10 cellular contexts compared by ENCODE assay signal in the genomic region with DNA sequence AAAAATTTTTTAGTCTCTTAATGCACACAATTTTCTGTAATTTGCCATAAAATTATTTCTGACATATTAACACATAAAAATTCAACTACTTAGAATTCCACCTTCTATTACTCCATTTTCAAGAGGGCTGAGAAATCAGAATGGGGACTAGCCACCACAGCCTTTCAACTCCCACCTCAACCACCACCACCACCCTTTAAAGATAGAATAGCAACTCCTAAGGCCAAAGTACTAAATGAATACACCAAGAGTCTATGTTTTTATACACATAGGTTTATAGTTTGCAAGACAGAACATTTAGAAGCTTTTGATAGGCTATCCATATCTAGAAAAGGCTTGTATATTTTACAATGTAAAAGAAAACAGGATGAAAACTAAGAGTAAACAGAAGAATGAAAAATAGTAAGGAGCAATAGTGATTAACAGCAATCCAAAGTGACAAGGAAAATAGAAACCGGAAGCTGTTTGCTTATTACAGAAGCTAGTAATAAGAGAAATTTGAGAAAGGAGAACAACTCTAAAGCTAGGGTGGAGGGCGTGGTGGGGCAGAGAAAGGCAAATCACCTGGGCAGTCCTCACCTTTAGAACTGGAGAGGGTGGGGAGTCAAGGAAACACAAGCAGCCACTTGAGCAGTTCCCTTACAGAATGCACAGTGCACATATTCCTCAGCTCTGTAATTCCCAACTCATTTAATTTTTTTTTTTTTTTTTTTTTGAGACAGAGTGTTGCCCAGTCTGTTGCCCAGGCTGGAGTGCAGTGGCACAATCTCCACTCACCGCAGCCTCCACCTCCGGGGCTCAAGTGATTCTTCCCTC. TPM values are rescaled to one million over a fixed set of nuclear protein-coding genes. Genes with fewer than 3 reads are reported as not detected.
DNase-seq lines count a peak whose midpoint lies in the region; ATAC-seq, FAIRE-seq and TF ChIP-seq lines count a peak whose summit lies in the region.
"Had no signal": no experiment of that assay in that cellular context is flagged by ENCODE, and none has a peak within 500 bp of the region (broad histone marks: within the 10 kb centered on the region; RNA-seq: fewer than 3 reads in every experiment).

No MANE protein-coding gene starts in this region.

- H3K9ac ChIP-seq in mucosa of rectum (ENCODE audit: low read depth in 1 of 2, low read length in 2 of 2) (no peak overlapping the region), smooth muscle cell (ENCODE audit: low read depth) (no peak overlapping the region)

- no peaks in the 10 kb centered on the region for H3K4me1 ChIP-seq in GM23338 (ENCODE audit: insufficient read depth)
- peaks cover 24% of the 10 kb centered on the region for H3K4me1 ChIP-seq in Panc1 (ENCODE audit: control insufficient read depth, insufficient read depth, low read length)
- H3K4me1 ChIP-seq in mucosa of rectum (ENCODE audit: control insufficient read depth in 2 of 2, insufficient read depth in 2 of 2, low read length in 2 of 2), result peaks cover 14 to 31% of the 10 kb centered on the region in 2 donors
- H3K4me1 ChIP-seq in smooth muscle cell (ENCODE audit: low read depth), result no peaks in the 10 kb centered on the region

- no peak overlapping the region for H3K27ac Mint-ChIP-seq in GM23338
- H3K27ac Mint-ChIP-seq: T-helper 1 cell treated with Interleukin-12 subunit alpha and Interleukin-12 subunit beta and Interleukin-4 antibody, amounts not matched to agents 30 μg/mL and 1 μg/mL, for 36 hours had no signal

- H3K27me3 ChIP-seq in GM23338 (ENCODE audit: insufficient read depth), result no peaks in the 10 kb centered on the region
- H3K27me3 ChIP-seq in Panc1 (ENCODE audit: control insufficient read depth, insufficient read depth, low read length), result no peaks in the 10 kb centered on the region
- no peaks in the 10 kb centered on the region for H3K27me3 ChIP-seq in mucosa of rectum (ENCODE audit: control insufficient read depth in 2 of 2, insufficient read depth in 2 of 2, low read length in 2 of 2)
- no peaks in the 10 kb centered on the region for H3K27me3 ChIP-seq in smooth muscle cell (ENCODE audit: low read depth)

- intact Hi-C loops in Panc1 (cut with micrococcal nuclease; ENCODE audit: unreplicated experiment), result no loop called here

- TF ChIP-seq CTCF in GM23338 (conservative IDR thresholded peaks at IDR 0.05; ENCODE audit: low read depth in 2 of 2), result no peak
- TF ChIP-seq CTCF in Panc1 (IDR thresholded peaks at IDR 0.05), result no peak
- TF ChIP-seq CTCF in smooth muscle cell (IDR thresholded peaks at IDR 0.05; ENCODE audit: borderline replicate concordance, insufficient read depth, poor library complexity, severe bottlenecking), result no peak

- H3K4me3 ChIP-seq in GM23338, result no peak overlapping the region
- H3K4me3 ChIP-seq in Panc1 (ENCODE audit: low read depth in 2 of 2, low read length in 2 of 2), result no peak overlapping the region
- peak overlapping the region; percentile 8 to 13 for H3K4me3 ChIP-seq in mucosa of rectum (ENCODE audit: low read length in 2 of 2)
- no peak overlapping the region for H3K4me3 ChIP-seq in smooth muscle cell

- no peak for TF ChIP-seq POLR2A in GM12891 (IDR thresholded peaks at IDR 0.05; ENCODE audit: low read depth, low read length)

- FAIRE-seq in GM12891 (lab: Jason Lieb, UNC), result peak; percentile 72

- CTCF ChIA-PET in Panc1 (lab: Charles Lee), result interaction anchor here (0.7 kb wide), 2 partner anchors 58 to 508 kb away, joined by 7 to 8 read pairs; no protein-coding TSS in a partner anchor

- H4K20me1 ChIP-seq in GM23338 (replicated peaks; ENCODE audit: insufficient read depth) (peaks cover 7% of the 10 kb centered on the region; the same call in 1 of the 2 replicates), smooth muscle cell (ENCODE audit: low read depth) (peaks cover 86% of the 10 kb centered on the region)

- no peak for ATAC-seq in GM23338
- peak; percentile 44; the same call in 1 of the 2 replicates for ATAC-seq in Panc1

- H3K36me3 Mint-ChIP-seq in GM23338 (ENCODE audit: low read depth), result no peaks in the 10 kb centered on the region

- no peak overlapping the region for H3K4me3 Mint-ChIP-seq in GM23338
- H3K4me3 Mint-ChIP-seq: T-helper 1 cell treated with Interleukin-12 subunit alpha and Interleukin-12 subunit beta and Interleukin-4 antibody, amounts not matched to agents 30 μg/mL and 1 μg/mL, for 36 hours had no signal

- WGBS in smooth muscle cell (ENCODE audit: low lambda C conversion rate), result 91% methylated on average over 4 of the region's 4 CpGs

- H2AFZ ChIP-seq in GM23338, result no peak overlapping the region
- H2AFZ ChIP-seq in smooth muscle cell (ENCODE audit: low read depth), result no peak overlapping the region

- H3F3A ChIP-seq in GM23338 (replicated peaks; ENCODE audit: low read depth) (no peaks in the 10 kb centered on the region), smooth muscle cell (ENCODE audit: low read depth) (no peaks in the 10 kb centered on the region)

- no peaks in the 10 kb centered on the region; the same call in 2 of the 3 replicates for H3K4me1 Mint-ChIP-seq in GM23338

- no peaks in the 10 kb centered on the region for H3K36me3 ChIP-seq in GM23338 (ENCODE audit: insufficient read depth)
- no peaks in the 10 kb centered on the region for H3K36me3 ChIP-seq in Panc1 (ENCODE audit: control insufficient read depth, insufficient read depth, low read length)
- no peaks in the 10 kb centered on the region for H3K36me3 ChIP-seq in mucosa of rectum (ENCODE audit: control insufficient read depth in 2 of 2, insufficient read depth in 2 of 2, low read length in 2 of 2)
- no peaks in the 10 kb centered on the region for H3K36me3 ChIP-seq in smooth muscle cell (ENCODE audit: low read depth)

- H3K27me3 Mint-ChIP-seq in GM23338 (ENCODE audit: insufficient read depth, low read depth, poor library complexity), result no peaks in the 10 kb centered on the region

- H3K4me2 ChIP-seq in GM23338 (no peak overlapping the region), smooth muscle cell (no peak overlapping the region)

- H3K79me2 ChIP-seq in GM23338 (replicated peaks; ENCODE audit: insufficient read depth) (peaks cover 92% of the 10 kb centered on the region), smooth muscle cell (ENCODE audit: low read depth) (peaks cover 92% of the 10 kb centered on the region)

- H3K9me3 Mint-ChIP-seq in GM23338, result no peaks in the 10 kb centered on the region
- H3K9me3 Mint-ChIP-seq: T-helper 1 cell treated with Interleukin-12 subunit alpha and Interleukin-12 subunit beta and Interleukin-4 antibody, amounts not matched to agents 30 μg/mL and 1 μg/mL, for 36 hours had no signal

- H3K9me3 ChIP-seq in Panc1 (ENCODE audit: control insufficient read depth, insufficient read depth, low read depth, low read length) (no peaks in the 10 kb centered on the region), mucosa of rectum (ENCODE audit: control insufficient read depth in 2 of 2, low read length in 2 of 2) (no peaks in the 10 kb centered on the region), smooth muscle cell (replicated peaks; ENCODE audit: low read depth) (no peaks in the 10 kb centered on the region)

- no TSS peak for BruUV-seq in Panc1 (replicated peaks; lab: Mats Ljungman, UMichigan)

- POLR2A ChIA-PET in Panc1 (lab: Charles Lee), result interaction anchor here (0.6 to 0.7 kb wide), 2 partner anchors 24 to 875 kb away, joined by 3 read pairs; no protein-coding TSS in a partner anchor

- no peaks in the 10 kb centered on the region for H3K9me2 ChIP-seq in GM23338 (ENCODE audit: insufficient read depth)

- 0 out of 2 replicates have a peak overlapping the region, but pooled peaks have one; percentile 22 for H3K27ac ChIP-seq in GM23338 (ENCODE audit: low read depth)
- 0 out of 2 replicates have a peak overlapping the region, but pooled peaks have one; percentile 13 for H3K27ac ChIP-seq in Panc1 (ENCODE audit: low read length)
- peak overlapping the region; percentile 13 to 43 for H3K27ac ChIP-seq in mucosa of rectum (ENCODE audit: low read depth in 2 of 2, low read length in 2 of 2)
- no peak overlapping the region for H3K27ac ChIP-seq in smooth muscle cell (ENCODE audit: low read depth)

- DNase-seq in GM12891 (ENCODE audit: insufficient read length, low spot score) (no peak), GM23338 (ENCODE audit: low spot score) (no peak), Panc1 (ENCODE audit: low read depth, low spot score) (no peak), retina (no peak), RKO (ENCODE audit: low spot score) (no peak), NCI-H2081 treated with DMSO at 0.1 percent for 48 hours (lab: John Stamatoyannopoulos, UW) (no peak), smooth muscle cell (lab: John Stamatoyannopoulos, UW; ENCODE audit: unreplicated experiment) (no peak)
- DNase-seq: islet precursor cell had no signal

- in situ Hi-C loops in Panc1 (cut with HindIII; ENCODE audit: low pct_unique_long_range_greater_than_20kb, low sequenced_read_pairs), result no loop called here

TF ChIP-seq in GM12891, 5 proteins besides CTCF, POLR2A, EP300 and RAD21:
- TF ChIP-seq SPI1 (IDR thresholded peaks at IDR 0.05; ENCODE audit: low read depth, low read length) (no peak), PAX5 (IDR thresholded peaks at IDR 0.05; ENCODE audit: insufficient read depth, low read length, severe bottlenecking) (no peak), POU2F2 (IDR thresholded peaks at IDR 0.05; ENCODE audit: low read depth, low read length) (no peak), POLR2AphosphoS5 (IDR thresholded peaks at IDR 0.05; ENCODE audit: low read depth, low read length) (no peak), TAF1 (IDR thresholded peaks at IDR 0.05; ENCODE audit: low read depth, low read length) (no peak)
TF ChIP-seq in GM12891: peak in this region for 0.

TF ChIP-seq in GM23338, 12 proteins besides CTCF, POLR2A, EP300 and RAD21 (continues in another document):
- TF ChIP-seq, protein P1, sequence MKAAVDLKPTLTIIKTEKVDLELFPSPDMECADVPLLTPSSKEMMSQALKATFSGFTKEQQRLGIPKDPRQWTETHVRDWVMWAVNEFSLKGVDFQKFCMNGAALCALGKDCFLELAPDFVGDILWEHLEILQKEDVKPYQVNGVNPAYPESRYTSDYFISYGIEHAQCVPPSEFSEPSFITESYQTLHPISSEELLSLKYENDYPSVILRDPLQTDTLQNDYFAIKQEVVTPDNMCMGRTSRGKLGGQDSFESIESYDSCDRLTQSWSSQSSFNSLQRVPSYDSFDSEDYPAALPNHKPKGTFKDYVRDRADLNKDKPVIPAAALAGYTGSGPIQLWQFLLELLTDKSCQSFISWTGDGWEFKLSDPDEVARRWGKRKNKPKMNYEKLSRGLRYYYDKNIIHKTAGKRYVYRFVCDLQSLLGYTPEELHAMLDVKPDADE (IDR thresholded peaks at IDR 0.05), result no peak
- no peak for TF ChIP-seq EZH2phosphoT487 (IDR thresholded peaks at IDR 0.05; ENCODE audit: unreplicated experiment)

RNA-seq across cellular contexts. Expression of gene EPS15, which starts 27.7 kb away (rescaled TPM):
- polyA plus RNA-seq in GM12891 (2012; ENCODE audit: low read depth, missing spikeins), result 23.2 TPM
- total RNA-seq in GM23338 (2014; rRNA removed; shearing (Covaris generic)), result 76.5 and 86.1 TPM in 2 replicates
- polyA plus RNA-seq in GM23338 (2016; fragmentation: Nextera tagmentation; extraction: Ambion mirVana) (24.9 and 31.0 TPM in 2 replicates), smooth muscle cell (9.0 and 12.2 TPM in 2 replicates)
- total RNA-seq in Panc1 (2021; ENCODE audit: unreplicated experiment) (54.4 TPM), smooth muscle cell (36.6 and 54.3 TPM in 2 replicates)
- 15.4 TPM for polyA plus RNA-seq in Panc1 (2012; ENCODE audit: insufficient read length)

Comparison
In these comparisons a context has a peak if more than half of its experiments do, and no peak if none do; other contexts are left out.
1. H3K4me3 ChIP-seq: peak in mucosa of rectum (2 of 2); none in GM23338 (single experiment), Panc1 (0 of 2) and smooth muscle cell (single experiment).